Comparison of ENCODE assay signal across 18 cellular contexts in genomic region chr18:65749881-65750280, GRCh38. TPM values are rescaled to one million over a fixed set of nuclear protein-coding genes. Genes with fewer than 3 reads are reported as not detected.
DNase-seq lines count a peak whose midpoint lies in the region; ATAC-seq and TF ChIP-seq lines count a peak whose summit lies in the region.
"Had no signal": no experiment of that assay in that cellular context is flagged by ENCODE, and none has a peak within 500 bp of the region (broad histone marks: within the 10 kb centered on the region; RNA-seq: fewer than 3 reads in every experiment).

No MANE protein-coding gene starts in this region.

- TF ChIP-seq POLR2A in suprapubic skin (IDR thresholded peaks at IDR 0.05): no peak
- no peak for TF ChIP-seq POLR2A in GM18505 (IDR thresholded peaks at IDR 0.05; ENCODE audit: borderline replicate concordance, extremely low read depth, insufficient read depth, insufficient read length)

- DNase-seq in DMS 273 (lab: John Stamatoyannopoulos, UW; ENCODE audit: unreplicated experiment): peak; percentile 49
- no peak for DNase-seq in DMS 273 treated with DMSO at 0.1 percent for 48 hours (lab: John Stamatoyannopoulos, UW)
- no peak for DNase-seq in WTC11 (ENCODE audit: low spot score)
- no peak for DNase-seq in suprapubic skin (ENCODE audit: low spot score in 2 of 2)
- no peak for DNase-seq in activated CD8-positive, alpha-beta T cell treated with anti-CD3 and anti-CD28 coated beads, Interleukin-2, amount 10 ng/mL, durations not matched to agents 7 days and 5 days
- DNase-seq in NCI-H345 (lab: John Stamatoyannopoulos, UW): no peak
- DNase-seq: activated CD4-positive, alpha-beta T cell treated with anti-CD3 and anti-CD28 coated beads for 36 hours; activated T-cell treated with anti-CD3 and anti-CD28 coated beads, Interleukin-2, amount 50 U/mL, for 72 hours; CD4-positive, CD25-positive, alpha-beta regulatory T cell; effector CD8-positive, alpha-beta T cell; OCI-M1; stimulated activated naive CD8-positive, alpha-beta T cell treated with anti-CD3 and anti-CD28 coated beads, Interleukin-15, amount 100 ng/mL, for 72 hours had no signal

- WGBS in suprapubic skin: 6% methylated on average over 8 of the region's 8 CpGs

- H3K4me1 ChIP-seq in iPS-20b (ENCODE audit: insufficient read depth, low read length) (peaks cover 5% of the 10 kb centered on the region; the same call in 1 of the 2 replicates), suprapubic skin (peaks cover 10% of the 10 kb centered on the region)

- H3K4me3 ChIP-seq in iPS-20b (ENCODE audit: low read length) (peak overlapping the region; percentile 70), suprapubic skin (peak overlapping the region; percentile 48)
- H3K4me3 ChIP-seq: HAP-1 had no signal

- H3K9ac ChIP-seq in iPS-20b (ENCODE audit: low read depth, low read length): no peak overlapping the region

- TF ChIP-seq EP300 in suprapubic skin (IDR thresholded peaks at IDR 0.05): no peak

- H3K27me3 ChIP-seq in iPS-20b (ENCODE audit: insufficient read depth, low read length) (peaks cover 48% of the 10 kb centered on the region), suprapubic skin (peaks cover 29% of the 10 kb centered on the region)

- no peaks in the 10 kb centered on the region for H3K9me3 Mint-ChIP-seq in WTC11
- no peaks in the 10 kb centered on the region for H3K9me3 Mint-ChIP-seq in activated CD8-positive, alpha-beta T cell treated with anti-CD3 and anti-CD28 coated beads, Interleukin-2, amount 10 ng/mL, durations not matched to agents 7 days and 5 days (ENCODE audit: insufficient read depth)

- H3K36me3 ChIP-seq in iPS-20b (ENCODE audit: insufficient read depth, low read depth, low read length) (no peaks in the 10 kb centered on the region), suprapubic skin (no peaks in the 10 kb centered on the region)
- H3K36me3 ChIP-seq: HAP-1 had no signal

- no peak overlapping the region for H3K27ac Mint-ChIP-seq in WTC11
- H3K27ac Mint-ChIP-seq in activated CD8-positive, alpha-beta T cell treated with anti-CD3 and anti-CD28 coated beads, Interleukin-2, amount 10 ng/mL, durations not matched to agents 7 days and 5 days: no peak overlapping the region
- H3K27ac Mint-ChIP-seq: activated CD4-positive, alpha-beta T cell treated with anti-CD3 and anti-CD28 coated beads for 36 hours; activated T-cell treated with anti-CD3 and anti-CD28 coated beads, Interleukin-2, amount 50 U/mL, for 72 hours; CD4-positive, CD25-positive, alpha-beta regulatory T cell; stimulated activated naive CD8-positive, alpha-beta T cell treated with anti-CD3 and anti-CD28 coated beads, Interleukin-15, amount 100 ng/mL, for 72 hours had no signal

- peaks cover 49% of the 10 kb centered on the region for H3K27me3 Mint-ChIP-seq in WTC11 (ENCODE audit: low read depth)
- peaks cover 11% of the 10 kb centered on the region for H3K27me3 Mint-ChIP-seq in activated CD8-positive, alpha-beta T cell treated with anti-CD3 and anti-CD28 coated beads, Interleukin-2, amount 10 ng/mL, durations not matched to agents 7 days and 5 days (ENCODE audit: low read depth)
- H3K27me3 Mint-ChIP-seq: CD4-positive, CD25-positive, alpha-beta regulatory T cell had no signal

- TF ChIP-seq CTCF in WTC11 (IDR thresholded peaks at IDR 0.05) (no peak), suprapubic skin (IDR thresholded peaks at IDR 0.05) (no peak)

- H3K36me3 Mint-ChIP-seq in WTC11: no peaks in the 10 kb centered on the region
- H3K36me3 Mint-ChIP-seq in activated CD8-positive, alpha-beta T cell treated with anti-CD3 and anti-CD28 coated beads, Interleukin-2, amount 10 ng/mL, durations not matched to agents 7 days and 5 days (ENCODE audit: low read depth): peaks cover 3% of the 10 kb centered on the region
- H3K36me3 Mint-ChIP-seq: CD4-positive, CD25-positive, alpha-beta regulatory T cell had no signal

- H3K4me3 Mint-ChIP-seq in WTC11: peak overlapping the region; percentile 86
- H3K4me3 Mint-ChIP-seq in activated CD8-positive, alpha-beta T cell treated with anti-CD3 and anti-CD28 coated beads, Interleukin-2, amount 10 ng/mL, durations not matched to agents 7 days and 5 days: no peak overlapping the region
- H3K4me3 Mint-ChIP-seq: activated CD4-positive, alpha-beta T cell treated with anti-CD3 and anti-CD28 coated beads for 36 hours; activated T-cell treated with anti-CD3 and anti-CD28 coated beads, Interleukin-2, amount 50 U/mL, for 72 hours; CD4-positive, CD25-positive, alpha-beta regulatory T cell; stimulated activated naive CD8-positive, alpha-beta T cell treated with anti-CD3 and anti-CD28 coated beads, Interleukin-15, amount 100 ng/mL, for 72 hours had no signal

- POLR2A ChIA-PET in WTC11 (lab: Charles Lee): interaction anchor here (0.7 kb wide), 1 partner anchor 17 kb away, joined by 3 read pairs; no protein-coding TSS in a partner anchor
- POLR2A ChIA-PET in activated CD8-positive, alpha-beta T cell treated with anti-CD3 and anti-CD28 coated beads, Interleukin-2, amount 10 ng/mL, durations not matched to agents 7 days and 5 days (lab: Charles Lee): no interaction called here

- H3K27ac ChIP-seq in iPS-20b (ENCODE audit: low read length) (no peak overlapping the region), suprapubic skin (no peak overlapping the region)

- H3K4me1 Mint-ChIP-seq in WTC11: peaks cover 33% of the 10 kb centered on the region
- no peaks in the 10 kb centered on the region for H3K4me1 Mint-ChIP-seq in activated CD8-positive, alpha-beta T cell treated with anti-CD3 and anti-CD28 coated beads, Interleukin-2, amount 10 ng/mL, durations not matched to agents 7 days and 5 days (ENCODE audit: low read depth)
- H3K4me1 Mint-ChIP-seq: activated CD4-positive, alpha-beta T cell treated with anti-CD3 and anti-CD28 coated beads for 36 hours; CD4-positive, CD25-positive, alpha-beta regulatory T cell; stimulated activated naive CD8-positive, alpha-beta T cell treated with anti-CD3 and anti-CD28 coated beads, Interleukin-15, amount 100 ng/mL, for 72 hours had no signal

- ATAC-seq in WTC11 (peak; percentile 14), GM18505 (IDR thresholded peaks at IDR 0.05; ENCODE audit: unreplicated experiment) (no peak)
- no peak for ATAC-seq in activated CD8-positive, alpha-beta T cell treated with anti-CD3 and anti-CD28 coated beads, Interleukin-2, amount 10 ng/mL, durations not matched to agents 7 days and 5 days
- ATAC-seq: activated CD4-positive, alpha-beta T cell treated with anti-CD3 and anti-CD28 coated beads for 36 hours; activated T-cell treated with anti-CD3 and anti-CD28 coated beads, Interleukin-2, amount 50 U/mL, for 72 hours; stimulated activated naive CD8-positive, alpha-beta T cell treated with anti-CD3 and anti-CD28 coated beads, Interleukin-15, amount 100 ng/mL, for 72 hours had no signal

- CTCF ChIA-PET in WTC11 (lab: Charles Lee): interaction anchor here (0.7 to 2.0 kb wide), 3 partner anchors 15 to 732 kb away, joined by 3 to 10 read pairs (median 3); no protein-coding TSS in a partner anchor
- CTCF ChIA-PET in activated CD8-positive, alpha-beta T cell treated with anti-CD3 and anti-CD28 coated beads, Interleukin-2, amount 10 ng/mL, durations not matched to agents 7 days and 5 days (lab: Charles Lee): no interaction called here

- H3K9me3 ChIP-seq in iPS-20b (ENCODE audit: insufficient read depth, low read depth, low read length): no peaks in the 10 kb centered on the region
- no peaks in the 10 kb centered on the region for H3K9me3 ChIP-seq in suprapubic skin

TF ChIP-seq in WTC11, 78 proteins besides CTCF, POLR2A, EP300 and RAD21 (continues in another document):
- no peak for TF ChIP-seq JAZF1 (CRISPR knock-in tag; IDR thresholded peaks at IDR 0.05)
- TF ChIP-seq ELF4 (CRISPR knock-in tag; IDR thresholded peaks at IDR 0.05; ENCODE audit: low read depth): no peak
- TF ChIP-seq ZNF532 (CRISPR knock-in tag; IDR thresholded peaks at IDR 0.05; ENCODE audit: borderline replicate concordance): no peak
- TF ChIP-seq TEAD1 (CRISPR knock-in tag; IDR thresholded peaks at IDR 0.05): no peak
- no peak; the same call in 1 of the 2 replicates for TF ChIP-seq E2F5 (CRISPR knock-in tag; IDR thresholded peaks at IDR 0.05)

RNA-seq across cellular contexts. Expression of gene CDH7, which starts 0.9 kb away (rescaled TPM):
- 0.85 to 1.3 TPM (median 0.94 TPM) in 3 replicates for total RNA-seq in WTC11 (2021)
- total RNA-seq in suprapubic skin: under 1 TPM in 1 of 4 donors, not detected in 3; 0.24 TPM
- total RNA-seq in activated CD8-positive, alpha-beta T cell treated with anti-CD3 and anti-CD28 coated beads, Interleukin-2, amount 10 ng/mL, durations not matched to agents 7 days and 5 days: not detected
- total RNA-seq: activated CD4-positive, alpha-beta T cell treated with anti-CD3 and anti-CD28 coated beads for 36 hours; activated T-cell treated with anti-CD3 and anti-CD28 coated beads, Interleukin-2, amount 50 U/mL, for 72 hours; CD4-positive, CD25-positive, alpha-beta regulatory T cell; fibroblast of villous mesenchyme; M059J; myocyte had no signal
